8 cellular contexts compared by ENCODE assay signal in genomic region chr3:128617270-128617556, GRCh38. TPM values are rescaled to one million over a fixed set of nuclear protein-coding genes. Genes with fewer than 3 reads are reported as not detected.
DNase-seq lines count a peak whose midpoint lies in the region; ATAC-seq and TF ChIP-seq lines count a peak whose summit lies in the region.

No MANE protein-coding gene starts in this region.

- intact Hi-C loops in activated naive CD4-positive, alpha-beta T cell treated with anti-CD3 and anti-CD28 coated beads for 36 hours (cut with micrococcal nuclease), result loop anchor here (1.0 to 5.0 kb wide), 10 partner anchors 33 to 505 kb away; partner anchors contain the start of genes RAB43 and RPN1
- intact Hi-C loops in ascending aorta (cut with DNase I), result loop anchor here (1.0 to 10.0 kb wide), 5 partner anchors 33 to 1022 kb away; partner anchors contain the start of genes ACAD9, MCM2, RAB7A and RPN1

- peaks cover 23 to 27% of the 10 kb centered on the region in 2 donors for H3K36me3 ChIP-seq in ascending aorta
- H3K36me3 ChIP-seq in lung (ENCODE audit: control insufficient read depth in 2 of 2, insufficient read depth in 2 of 2, low read length in 2 of 2), result peaks cover 12 to 22% of the 10 kb centered on the region in 2 donors

- ATAC-seq in lung (ENCODE audit: insufficient read depth, low FRiP score) (no peak), GM18870 (IDR thresholded peaks at IDR 0.05; ENCODE audit: unreplicated experiment) (no peak)

- peaks cover 32% of the 10 kb centered on the region for H3K4me1 Mint-ChIP-seq in activated naive CD4-positive, alpha-beta T cell treated with anti-CD3 and anti-CD28 coated beads for 36 hours (ENCODE audit: low read depth)
- H3K4me1 Mint-ChIP-seq in type B pancreatic cell (ENCODE audit: unreplicated experiment), result peaks cover 14% of the 10 kb centered on the region

- TF ChIP-seq CTCF in ascending aorta (IDR thresholded peaks at IDR 0.05) (no peak), lung (IDR thresholded peaks at IDR 0.05; ENCODE audit: control extremely low read depth, extremely low read depth) (no peak), type B pancreatic cell (conservative IDR thresholded peaks at IDR 0.05) (no peak)

- H3K27ac ChIP-seq in ascending aorta (peak overlapping the region; percentile 73 to 80), lung (ENCODE audit: low read depth in 1 of 2, low read length in 1 of 2) (peak overlapping the region; percentile 49 to 82)

- 29 to 47% methylated on average over 9 of the region's 9 CpGs for WGBS in lung, 2 donors

- peaks cover 6 to 16% of the 10 kb centered on the region in 2 donors for H3K4me1 ChIP-seq in ascending aorta
- peaks cover 6 to 12% of the 10 kb centered on the region in 2 donors for H3K4me1 ChIP-seq in lung (ENCODE audit: control insufficient read depth in 2 of 2, insufficient read depth in 2 of 2, low read length in 2 of 2)

- peak overlapping the region; percentile 89 for H3K27ac Mint-ChIP-seq in activated naive CD4-positive, alpha-beta T cell treated with anti-CD3 and anti-CD28 coated beads for 36 hours
- H3K27ac Mint-ChIP-seq in type B pancreatic cell, result no peak overlapping the region

- H3K9me3 ChIP-seq in ascending aorta (no peaks in the 10 kb centered on the region), lung (ENCODE audit: control insufficient read depth in 2 of 2, insufficient read depth in 1 of 2, low read length in 1 of 2) (no peaks in the 10 kb centered on the region)

- H3K4me3 ChIP-seq in ascending aorta (peak overlapping the region; percentile 83 to 86), lung (no peak overlapping the region)

- CTCF ChIA-PET in activated naive CD4-positive, alpha-beta T cell treated with anti-CD3 and anti-CD28 coated beads for 36 hours (lab: Charles Lee), result interaction anchor here (0.5 to 2.9 kb wide), 24 partner anchors 11 to 530 kb away, joined by 3 to 26 read pairs (median 4); partner anchors contain the start of genes ACAD9, RPN1 and RUVBL1

- no peak for DNase-seq in activated naive CD4-positive, alpha-beta T cell treated with anti-CD3 and anti-CD28 coated beads for 36 hours
- no peak for DNase-seq in activated naive CD4-positive, alpha-beta T cell treated with Interleukin-2 at 50 U/mL for 16 hours
- DNase-seq in ascending aorta (ENCODE audit: low spot score in 2 of 2) (no peak), lung (ENCODE audit: low spot score) (no peak), type B pancreatic cell (ENCODE audit: extremely low spot score, unreplicated experiment) (no peak), cortex of kidney (lab: John Stamatoyannopoulos, UW) (no peak), ureter (ENCODE audit: low spot score) (no peak)

- H3K9me3 Mint-ChIP-seq in activated naive CD4-positive, alpha-beta T cell treated with anti-CD3 and anti-CD28 coated beads for 36 hours, result no peaks in the 10 kb centered on the region
- H3K9me3 Mint-ChIP-seq in type B pancreatic cell, result no peaks in the 10 kb centered on the region

- H3K27me3 ChIP-seq in ascending aorta (no peaks in the 10 kb centered on the region), lung (ENCODE audit: control insufficient read depth, insufficient read depth) (no peaks in the 10 kb centered on the region)

- H3K4me3 Mint-ChIP-seq in activated naive CD4-positive, alpha-beta T cell treated with anti-CD3 and anti-CD28 coated beads for 36 hours, result peak overlapping the region; percentile 95
- peak overlapping the region; percentile 97 for H3K4me3 Mint-ChIP-seq in type B pancreatic cell

- peaks cover 38% of the 10 kb centered on the region for H3K36me3 Mint-ChIP-seq in activated naive CD4-positive, alpha-beta T cell treated with anti-CD3 and anti-CD28 coated beads for 36 hours (ENCODE audit: low read depth)
- H3K36me3 Mint-ChIP-seq in type B pancreatic cell, result peaks cover 14% of the 10 kb centered on the region

- no peaks in the 10 kb centered on the region for H3K27me3 Mint-ChIP-seq in activated naive CD4-positive, alpha-beta T cell treated with anti-CD3 and anti-CD28 coated beads for 36 hours (ENCODE audit: low read depth)
- no peaks in the 10 kb centered on the region for H3K27me3 Mint-ChIP-seq in type B pancreatic cell

RNA-seq across cellular contexts. Expression of gene RPN1, which starts 33.4 kb away (rescaled TPM):
- total RNA-seq in activated naive CD4-positive, alpha-beta T cell treated with anti-CD3 and anti-CD28 coated beads for 36 hours, result 100 to 1,000 TPM; 124 to 129 TPM
- total RNA-seq in ascending aorta, result 226 TPM
- 100 to 1,000 TPM; 158 to 288 TPM for total RNA-seq in lung
- 100 to 1,000 TPM; 146 to 318 TPM for polyA plus RNA-seq in lung
- total RNA-seq in type B pancreatic cell (ENCODE audit: low replicate concordance), result 192 and 228 TPM in 2 replicates
- 180 TPM for total RNA-seq in ureter
